14 cellular contexts compared by ENCODE assay signal in the genomic region with DNA sequence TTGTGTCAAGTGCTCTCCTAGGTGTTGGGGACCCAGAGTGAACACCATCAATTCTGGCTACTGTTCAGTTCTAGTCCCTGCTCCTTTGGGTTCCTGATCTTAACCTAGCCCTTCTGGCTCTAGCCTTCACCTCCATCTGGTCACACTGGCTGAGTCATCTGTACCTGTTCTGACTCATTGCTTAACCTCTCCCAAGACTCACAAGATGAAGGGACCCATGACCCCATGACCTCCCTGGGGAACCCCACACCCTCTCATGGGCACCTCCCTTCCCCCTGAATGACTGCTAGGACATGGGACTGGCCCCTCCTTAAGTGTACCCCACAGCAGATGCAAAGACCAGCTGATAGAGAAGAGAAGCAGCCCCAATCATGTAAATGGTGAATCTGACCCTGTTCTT.
DNase-seq lines count a peak whose midpoint lies in the region; ATAC-seq, FAIRE-seq and TF ChIP-seq lines count a peak whose summit lies in the region.
"Had no signal": no experiment of that assay in that cellular context is flagged by ENCODE, and none has a peak within 500 bp of the region (broad histone marks: within the 10 kb centered on the region; RNA-seq: fewer than 3 reads in every experiment).

No MANE protein-coding gene starts in this region.

- intact Hi-C loops in mammary epithelial cell (cut with micrococcal nuclease), result loop anchor here (2.0 kb wide), 1 partner anchor 62 kb away; no protein-coding TSS in a partner anchor

- no peak overlapping the region for H2AFZ ChIP-seq in mammary epithelial cell (ENCODE audit: low read depth, low read length)

- CTCF ChIA-PET in mammary epithelial cell (lab: Charles Lee; ENCODE audit: low non-redundant PET), result no interaction called here

- H3K27me3 ChIP-seq in mammary epithelial cell (ENCODE audit: insufficient read depth, low read length), result no peaks in the 10 kb centered on the region
- H3K27me3 ChIP-seq: Peyer's patch had no signal

- peaks cover 5% of the 10 kb centered on the region for H3K9me3 ChIP-seq in mammary epithelial cell (replicated peaks; ENCODE audit: insufficient read depth, low read length)
- H3K9me3 ChIP-seq: Peyer's patch had no signal

- no peaks in the 10 kb centered on the region for H3K36me3 ChIP-seq in mammary epithelial cell (ENCODE audit: insufficient read depth, low read length)
- H3K36me3 ChIP-seq: Peyer's patch had no signal

- peak; percentile 52 for DNase-seq in EH (ENCODE audit: low read depth)
- peak; percentile 63 for DNase-seq in mammary epithelial cell
- no peak for DNase-seq in activated CD4-positive, alpha-beta T cell treated with anti-CD3 and anti-CD28 coated beads for 48 hours
- DNase-seq in NCI-H82 (lab: John Stamatoyannopoulos, UW), result no peak
- DNase-seq in H54 (ENCODE audit: insufficient read length, low spot score), result no peak
- DNase-seq: CD4-positive, CD25-positive, alpha-beta regulatory T cell; left cardiac atrium; NCI-H1930; Peyer's patch had no signal

- no peak overlapping the region for H3K4me3 ChIP-seq in mammary epithelial cell (replicated peaks in 1 of 3; ENCODE audit: insufficient read depth in 1 of 3, low read depth in 2 of 3, low read length in 3 of 3)
- H3K4me3 ChIP-seq: Peyer's patch had no signal

- H3K9ac ChIP-seq in mammary epithelial cell (ENCODE audit: insufficient read depth, low read length), result no peak overlapping the region

- TF ChIP-seq POLR2A in H54 (IDR thresholded peaks at IDR 0.05; ENCODE audit: low read depth, low read length), result no peak

- BruUV-seq in mammary epithelial cell (replicated peaks; lab: Mats Ljungman, UMichigan), result no TSS peak

- H3K4me2 ChIP-seq in mammary epithelial cell (ENCODE audit: insufficient read depth, low read depth, low read length), result no peak overlapping the region

- ATAC-seq in GM18909 (IDR thresholded peaks at IDR 0.05; ENCODE audit: poor library complexity, unreplicated experiment) (peak; percentile 90), HG03354 (IDR thresholded peaks at IDR 0.05; ENCODE audit: poor library complexity, severe bottlenecking, unreplicated experiment) (peak; percentile 45), GM18519 (IDR thresholded peaks at IDR 0.05; ENCODE audit: low FRiP score, unreplicated experiment) (no peak)

- no peaks in the 10 kb centered on the region for H4K20me1 ChIP-seq in mammary epithelial cell (ENCODE audit: insufficient read depth, low read length)

- no peak for FAIRE-seq in H54 (lab: Jason Lieb, UNC)
- FAIRE-seq: frontal cortex had no signal

- dilution Hi-C loops in mammary epithelial cell (cut with HindIII; ENCODE audit: low sequenced_read_pairs), result no loop called here

- peaks cover 9% of the 10 kb centered on the region for H3K4me1 ChIP-seq in mammary epithelial cell (ENCODE audit: insufficient read depth, low read length)
- H3K4me1 ChIP-seq: Peyer's patch had no signal

- no peaks in the 10 kb centered on the region for H3K79me2 ChIP-seq in mammary epithelial cell (ENCODE audit: insufficient read depth, low read length)

- H3K27ac ChIP-seq in mammary epithelial cell (ENCODE audit: insufficient read depth, low read depth, low read length), result no peak overlapping the region
- H3K27ac ChIP-seq: Peyer's patch, VCaP had no signal

- TF ChIP-seq CTCF in mammary epithelial cell (conservative IDR thresholded peaks at IDR 0.05 in 1 of 2, IDR thresholded peaks at IDR 0.05 in 1 of 2; ENCODE audit: extremely low read depth in 1 of 2, insufficient read depth in 1 of 2, low read depth in 1 of 2, low read length in 2 of 2), result no peak

- in situ Hi-C loops in mammary epithelial cell (cut with MboI; ENCODE audit: low sequenced_read_pairs in 2 of 2), result no loop called here

Comparison
In these comparisons a context has a peak if more than half of its experiments do, and no peak if none do; other contexts are left out.
1. DNase-seq: peak in EH (single experiment) and mammary epithelial cell (single experiment); none in activated CD4-positive, alpha-beta T cell treated with anti-CD3 and anti-CD28 coated beads for 48 hours (single experiment), NCI-H82 (single experiment) and H54 (single experiment).